ENCODE assay signal across 1 cellular context in the genomic region with DNA sequence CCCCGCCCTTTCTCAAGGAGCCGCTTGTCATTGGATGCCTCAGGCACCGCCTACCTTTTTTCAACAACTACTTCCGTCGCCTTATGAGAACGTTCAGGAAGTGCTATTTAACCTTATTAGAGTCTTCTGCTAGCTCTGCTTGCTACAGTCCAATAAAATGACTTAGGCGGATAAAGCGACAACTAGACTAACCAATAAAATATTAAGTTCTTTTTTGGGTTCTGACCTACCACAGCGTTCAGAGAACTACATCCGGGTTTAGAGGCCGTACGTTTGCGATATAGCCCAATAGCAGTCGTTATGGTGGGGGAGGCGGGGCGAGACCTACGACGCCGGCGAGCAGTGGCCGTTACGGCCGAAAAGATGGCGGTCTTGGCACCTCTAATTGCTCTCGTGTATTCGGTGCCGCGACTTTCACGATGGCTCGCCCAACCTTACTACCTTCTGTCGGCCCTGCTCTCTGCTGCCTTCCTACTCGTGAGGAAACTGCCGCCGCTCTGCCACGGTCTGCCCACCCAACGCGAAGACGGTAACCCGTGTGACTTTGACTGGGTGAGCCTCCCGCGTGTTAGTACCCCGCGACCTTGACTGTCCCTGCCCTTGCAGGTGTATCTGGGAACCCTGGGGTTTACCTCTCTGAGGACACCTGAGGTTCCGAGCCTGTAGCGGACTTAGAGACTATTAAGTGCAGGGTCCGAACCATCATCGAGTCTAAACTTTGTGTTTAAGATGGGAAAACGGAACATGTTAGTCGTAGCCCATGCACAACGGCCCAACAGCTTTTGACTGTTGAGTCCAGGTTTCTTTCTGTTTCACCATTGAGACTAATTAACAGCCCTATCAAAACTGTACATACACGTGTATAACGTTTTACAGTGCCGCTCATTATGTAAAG.
TF ChIP-seq lines count a peak whose summit lies in the region.

A gene with protein sequence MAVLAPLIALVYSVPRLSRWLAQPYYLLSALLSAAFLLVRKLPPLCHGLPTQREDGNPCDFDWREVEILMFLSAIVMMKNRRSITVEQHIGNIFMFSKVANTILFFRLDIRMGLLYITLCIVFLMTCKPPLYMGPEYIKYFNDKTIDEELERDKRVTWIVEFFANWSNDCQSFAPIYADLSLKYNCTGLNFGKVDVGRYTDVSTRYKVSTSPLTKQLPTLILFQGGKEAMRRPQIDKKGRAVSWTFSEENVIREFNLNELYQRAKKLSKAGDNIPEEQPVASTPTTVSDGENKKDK (plus strand): TSS at position 338 of the 895 bp plus-strand sequence. CDS start 26 bp downstream, at position 364.

TF ChIP-seq in WTC11, 78 proteins besides CTCF, POLR2A, EP300 and RAD21 (continued from another document and continues in another):
- TF ChIP-seq, protein P1, sequence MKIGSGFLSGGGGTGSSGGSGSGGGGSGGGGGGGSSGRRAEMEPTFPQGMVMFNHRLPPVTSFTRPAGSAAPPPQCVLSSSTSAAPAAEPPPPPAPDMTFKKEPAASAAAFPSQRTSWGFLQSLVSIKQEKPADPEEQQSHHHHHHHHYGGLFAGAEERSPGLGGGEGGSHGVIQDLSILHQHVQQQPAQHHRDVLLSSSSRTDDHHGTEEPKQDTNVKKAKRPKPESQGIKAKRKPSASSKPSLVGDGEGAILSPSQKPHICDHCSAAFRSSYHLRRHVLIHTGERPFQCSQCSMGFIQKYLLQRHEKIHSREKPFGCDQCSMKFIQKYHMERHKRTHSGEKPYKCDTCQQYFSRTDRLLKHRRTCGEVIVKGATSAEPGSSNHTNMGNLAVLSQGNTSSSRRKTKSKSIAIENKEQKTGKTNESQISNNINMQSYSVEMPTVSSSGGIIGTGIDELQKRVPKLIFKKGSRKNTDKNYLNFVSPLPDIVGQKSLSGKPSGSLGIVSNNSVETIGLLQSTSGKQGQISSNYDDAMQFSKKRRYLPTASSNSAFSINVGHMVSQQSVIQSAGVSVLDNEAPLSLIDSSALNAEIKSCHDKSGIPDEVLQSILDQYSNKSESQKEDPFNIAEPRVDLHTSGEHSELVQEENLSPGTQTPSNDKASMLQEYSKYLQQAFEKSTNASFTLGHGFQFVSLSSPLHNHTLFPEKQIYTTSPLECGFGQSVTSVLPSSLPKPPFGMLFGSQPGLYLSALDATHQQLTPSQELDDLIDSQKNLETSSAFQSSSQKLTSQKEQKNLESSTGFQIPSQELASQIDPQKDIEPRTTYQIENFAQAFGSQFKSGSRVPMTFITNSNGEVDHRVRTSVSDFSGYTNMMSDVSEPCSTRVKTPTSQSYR (CRISPR knock-in tag; IDR thresholded peaks at IDR 0.05): 0 out of 2 replicates have a peak, but pooled peaks have one; percentile 61
- TF ChIP-seq, protein P2, sequence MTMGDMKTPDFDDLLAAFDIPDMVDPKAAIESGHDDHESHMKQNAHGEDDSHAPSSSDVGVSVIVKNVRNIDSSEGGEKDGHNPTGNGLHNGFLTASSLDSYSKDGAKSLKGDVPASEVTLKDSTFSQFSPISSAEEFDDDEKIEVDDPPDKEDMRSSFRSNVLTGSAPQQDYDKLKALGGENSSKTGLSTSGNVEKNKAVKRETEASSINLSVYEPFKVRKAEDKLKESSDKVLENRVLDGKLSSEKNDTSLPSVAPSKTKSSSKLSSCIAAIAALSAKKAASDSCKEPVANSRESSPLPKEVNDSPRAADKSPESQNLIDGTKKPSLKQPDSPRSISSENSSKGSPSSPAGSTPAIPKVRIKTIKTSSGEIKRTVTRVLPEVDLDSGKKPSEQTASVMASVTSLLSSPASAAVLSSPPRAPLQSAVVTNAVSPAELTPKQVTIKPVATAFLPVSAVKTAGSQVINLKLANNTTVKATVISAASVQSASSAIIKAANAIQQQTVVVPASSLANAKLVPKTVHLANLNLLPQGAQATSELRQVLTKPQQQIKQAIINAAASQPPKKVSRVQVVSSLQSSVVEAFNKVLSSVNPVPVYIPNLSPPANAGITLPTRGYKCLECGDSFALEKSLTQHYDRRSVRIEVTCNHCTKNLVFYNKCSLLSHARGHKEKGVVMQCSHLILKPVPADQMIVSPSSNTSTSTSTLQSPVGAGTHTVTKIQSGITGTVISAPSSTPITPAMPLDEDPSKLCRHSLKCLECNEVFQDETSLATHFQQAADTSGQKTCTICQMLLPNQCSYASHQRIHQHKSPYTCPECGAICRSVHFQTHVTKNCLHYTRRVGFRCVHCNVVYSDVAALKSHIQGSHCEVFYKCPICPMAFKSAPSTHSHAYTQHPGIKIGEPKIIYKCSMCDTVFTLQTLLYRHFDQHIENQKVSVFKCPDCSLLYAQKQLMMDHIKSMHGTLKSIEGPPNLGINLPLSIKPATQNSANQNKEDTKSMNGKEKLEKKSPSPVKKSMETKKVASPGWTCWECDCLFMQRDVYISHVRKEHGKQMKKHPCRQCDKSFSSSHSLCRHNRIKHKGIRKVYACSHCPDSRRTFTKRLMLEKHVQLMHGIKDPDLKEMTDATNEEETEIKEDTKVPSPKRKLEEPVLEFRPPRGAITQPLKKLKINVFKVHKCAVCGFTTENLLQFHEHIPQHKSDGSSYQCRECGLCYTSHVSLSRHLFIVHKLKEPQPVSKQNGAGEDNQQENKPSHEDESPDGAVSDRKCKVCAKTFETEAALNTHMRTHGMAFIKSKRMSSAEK (CRISPR knock-in tag; IDR thresholded peaks at IDR 0.05; ENCODE audit: borderline replicate concordance): no peak
- TF ChIP-seq NR2C2 (CRISPR knock-in tag; IDR thresholded peaks at IDR 0.05) (peak; percentile 71; the same call in 1 of the 2 replicates), ETV6 (CRISPR knock-in tag; IDR thresholded peaks at IDR 0.05) (peak; percentile 73; the same call in 1 of the 2 replicates), GTF2I (CRISPR knock-in tag; conservative IDR thresholded peaks at IDR 0.05) (no peak), TEAD4 (CRISPR knock-in tag; IDR thresholded peaks at IDR 0.05) (no peak), HMGA2 (CRISPR knock-in tag; IDR thresholded peaks at IDR 0.05) (no peak), NR1H2 (CRISPR knock-in tag; IDR thresholded peaks at IDR 0.05) (no peak), NFATC4 (CRISPR knock-in tag; IDR thresholded peaks at IDR 0.05) (no peak), SMAD3 (CRISPR knock-in tag; IDR thresholded peaks at IDR 0.05; ENCODE audit: borderline replicate concordance) (no peak; the same call in 1 of the 2 replicates), CREM (CRISPR knock-in tag; IDR thresholded peaks at IDR 0.05) (peak; percentile 89), FOXK1 (CRISPR knock-in tag; IDR thresholded peaks at IDR 0.05) (0 out of 2 replicates have a peak, but pooled peaks have one; percentile 7), GABPB1 (CRISPR knock-in tag; IDR thresholded peaks at IDR 0.05) (no peak), ELF4 (CRISPR knock-in tag; IDR thresholded peaks at IDR 0.05; ENCODE audit: low read depth) (no peak)
- TF ChIP-seq, protein P3, sequence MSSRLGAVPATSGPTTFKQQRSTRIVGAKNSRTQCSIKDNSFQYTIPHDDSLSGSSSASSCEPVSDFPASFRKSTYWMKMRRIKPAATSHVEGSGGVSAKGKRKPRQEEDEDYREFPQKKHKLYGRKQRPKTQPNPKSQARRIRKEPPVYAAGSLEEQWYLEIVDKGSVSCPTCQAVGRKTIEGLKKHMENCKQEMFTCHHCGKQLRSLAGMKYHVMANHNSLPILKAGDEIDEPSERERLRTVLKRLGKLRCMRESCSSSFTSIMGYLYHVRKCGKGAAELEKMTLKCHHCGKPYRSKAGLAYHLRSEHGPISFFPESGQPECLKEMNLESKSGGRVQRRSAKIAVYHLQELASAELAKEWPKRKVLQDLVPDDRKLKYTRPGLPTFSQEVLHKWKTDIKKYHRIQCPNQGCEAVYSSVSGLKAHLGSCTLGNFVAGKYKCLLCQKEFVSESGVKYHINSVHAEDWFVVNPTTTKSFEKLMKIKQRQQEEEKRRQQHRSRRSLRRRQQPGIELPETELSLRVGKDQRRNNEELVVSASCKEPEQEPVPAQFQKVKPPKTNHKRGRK (CRISPR knock-in tag; IDR thresholded peaks at IDR 0.05; ENCODE audit: borderline replicate concordance): no peak
- TF ChIP-seq, protein P4, sequence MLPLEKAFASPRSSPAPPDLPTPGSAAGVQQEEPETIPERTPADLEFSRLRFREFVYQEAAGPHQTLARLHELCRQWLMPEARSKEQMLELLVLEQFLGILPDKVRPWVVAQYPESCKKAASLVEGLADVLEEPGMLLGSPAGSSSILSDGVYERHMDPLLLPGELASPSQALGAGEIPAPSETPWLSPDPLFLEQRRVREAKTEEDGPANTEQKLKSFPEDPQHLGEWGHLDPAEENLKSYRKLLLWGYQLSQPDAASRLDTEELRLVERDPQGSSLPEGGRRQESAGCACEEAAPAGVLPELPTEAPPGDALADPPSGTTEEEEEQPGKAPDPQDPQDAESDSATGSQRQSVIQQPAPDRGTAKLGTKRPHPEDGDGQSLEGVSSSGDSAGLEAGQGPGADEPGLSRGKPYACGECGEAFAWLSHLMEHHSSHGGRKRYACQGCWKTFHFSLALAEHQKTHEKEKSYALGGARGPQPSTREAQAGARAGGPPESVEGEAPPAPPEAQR (CRISPR knock-in tag; IDR thresholded peaks at IDR 0.05): no peak
- TF ChIP-seq, protein P5, sequence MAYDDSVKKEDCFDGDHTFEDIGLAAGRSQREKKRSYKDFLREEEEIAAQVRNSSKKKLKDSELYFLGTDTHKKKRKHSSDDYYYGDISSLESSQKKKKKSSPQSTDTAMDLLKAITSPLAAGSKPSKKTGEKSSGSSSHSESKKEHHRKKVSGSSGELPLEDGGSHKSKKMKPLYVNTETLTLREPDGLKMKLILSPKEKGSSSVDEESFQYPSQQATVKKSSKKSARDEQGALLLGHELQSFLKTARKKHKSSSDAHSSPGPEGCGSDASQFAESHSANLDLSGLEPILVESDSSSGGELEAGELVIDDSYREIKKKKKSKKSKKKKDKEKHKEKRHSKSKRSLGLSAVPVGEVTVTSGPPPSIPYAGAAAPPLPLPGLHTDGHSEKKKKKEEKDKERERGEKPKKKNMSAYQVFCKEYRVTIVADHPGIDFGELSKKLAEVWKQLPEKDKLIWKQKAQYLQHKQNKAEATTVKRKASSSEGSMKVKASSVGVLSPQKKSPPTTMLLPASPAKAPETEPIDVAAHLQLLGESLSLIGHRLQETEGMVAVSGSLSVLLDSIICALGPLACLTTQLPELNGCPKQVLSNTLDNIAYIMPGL (CRISPR knock-in tag; IDR thresholded peaks at IDR 0.05): peak; percentile 66; the same call in 1 of the 2 replicates
- TF ChIP-seq, protein P6, sequence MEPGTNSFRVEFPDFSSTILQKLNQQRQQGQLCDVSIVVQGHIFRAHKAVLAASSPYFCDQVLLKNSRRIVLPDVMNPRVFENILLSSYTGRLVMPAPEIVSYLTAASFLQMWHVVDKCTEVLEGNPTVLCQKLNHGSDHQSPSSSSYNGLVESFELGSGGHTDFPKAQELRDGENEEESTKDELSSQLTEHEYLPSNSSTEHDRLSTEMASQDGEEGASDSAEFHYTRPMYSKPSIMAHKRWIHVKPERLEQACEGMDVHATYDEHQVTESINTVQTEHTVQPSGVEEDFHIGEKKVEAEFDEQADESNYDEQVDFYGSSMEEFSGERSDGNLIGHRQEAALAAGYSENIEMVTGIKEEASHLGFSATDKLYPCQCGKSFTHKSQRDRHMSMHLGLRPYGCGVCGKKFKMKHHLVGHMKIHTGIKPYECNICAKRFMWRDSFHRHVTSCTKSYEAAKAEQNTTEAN (CRISPR knock-in tag; IDR thresholded peaks at IDR 0.05): 0 out of 2 replicates have a peak, but pooled peaks have one; percentile 22
- TF ChIP-seq, protein P7, sequence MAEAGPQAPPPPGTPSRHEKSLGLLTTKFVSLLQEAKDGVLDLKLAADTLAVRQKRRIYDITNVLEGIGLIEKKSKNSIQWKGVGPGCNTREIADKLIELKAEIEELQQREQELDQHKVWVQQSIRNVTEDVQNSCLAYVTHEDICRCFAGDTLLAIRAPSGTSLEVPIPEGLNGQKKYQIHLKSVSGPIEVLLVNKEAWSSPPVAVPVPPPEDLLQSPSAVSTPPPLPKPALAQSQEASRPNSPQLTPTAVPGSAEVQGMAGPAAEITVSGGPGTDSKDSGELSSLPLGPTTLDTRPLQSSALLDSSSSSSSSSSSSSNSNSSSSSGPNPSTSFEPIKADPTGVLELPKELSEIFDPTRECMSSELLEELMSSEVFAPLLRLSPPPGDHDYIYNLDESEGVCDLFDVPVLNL (CRISPR knock-in tag; IDR thresholded peaks at IDR 0.05; ENCODE audit: borderline replicate concordance, low read depth): no peak
- TF ChIP-seq, protein P8, sequence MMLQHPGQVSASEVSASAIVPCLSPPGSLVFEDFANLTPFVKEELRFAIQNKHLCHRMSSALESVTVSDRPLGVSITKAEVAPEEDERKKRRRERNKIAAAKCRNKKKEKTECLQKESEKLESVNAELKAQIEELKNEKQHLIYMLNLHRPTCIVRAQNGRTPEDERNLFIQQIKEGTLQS (CRISPR knock-in tag; conservative IDR thresholded peaks at IDR 0.05): no peak
- TF ChIP-seq, protein P9, sequence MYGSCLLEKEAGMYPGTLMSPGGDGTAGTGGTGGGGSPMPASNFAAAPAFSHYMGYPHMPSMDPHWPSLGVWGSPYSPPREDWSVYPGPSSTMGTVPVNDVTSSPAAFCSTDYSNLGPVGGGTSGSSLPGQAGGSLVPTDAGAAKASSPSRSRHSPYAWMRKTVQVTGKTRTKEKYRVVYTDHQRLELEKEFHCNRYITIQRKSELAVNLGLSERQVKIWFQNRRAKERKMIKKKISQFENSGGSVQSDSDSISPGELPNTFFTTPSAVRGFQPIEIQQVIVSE (CRISPR knock-in tag; IDR thresholded peaks at IDR 0.05; ENCODE audit: borderline replicate concordance): no peak
- TF ChIP-seq, protein P10, sequence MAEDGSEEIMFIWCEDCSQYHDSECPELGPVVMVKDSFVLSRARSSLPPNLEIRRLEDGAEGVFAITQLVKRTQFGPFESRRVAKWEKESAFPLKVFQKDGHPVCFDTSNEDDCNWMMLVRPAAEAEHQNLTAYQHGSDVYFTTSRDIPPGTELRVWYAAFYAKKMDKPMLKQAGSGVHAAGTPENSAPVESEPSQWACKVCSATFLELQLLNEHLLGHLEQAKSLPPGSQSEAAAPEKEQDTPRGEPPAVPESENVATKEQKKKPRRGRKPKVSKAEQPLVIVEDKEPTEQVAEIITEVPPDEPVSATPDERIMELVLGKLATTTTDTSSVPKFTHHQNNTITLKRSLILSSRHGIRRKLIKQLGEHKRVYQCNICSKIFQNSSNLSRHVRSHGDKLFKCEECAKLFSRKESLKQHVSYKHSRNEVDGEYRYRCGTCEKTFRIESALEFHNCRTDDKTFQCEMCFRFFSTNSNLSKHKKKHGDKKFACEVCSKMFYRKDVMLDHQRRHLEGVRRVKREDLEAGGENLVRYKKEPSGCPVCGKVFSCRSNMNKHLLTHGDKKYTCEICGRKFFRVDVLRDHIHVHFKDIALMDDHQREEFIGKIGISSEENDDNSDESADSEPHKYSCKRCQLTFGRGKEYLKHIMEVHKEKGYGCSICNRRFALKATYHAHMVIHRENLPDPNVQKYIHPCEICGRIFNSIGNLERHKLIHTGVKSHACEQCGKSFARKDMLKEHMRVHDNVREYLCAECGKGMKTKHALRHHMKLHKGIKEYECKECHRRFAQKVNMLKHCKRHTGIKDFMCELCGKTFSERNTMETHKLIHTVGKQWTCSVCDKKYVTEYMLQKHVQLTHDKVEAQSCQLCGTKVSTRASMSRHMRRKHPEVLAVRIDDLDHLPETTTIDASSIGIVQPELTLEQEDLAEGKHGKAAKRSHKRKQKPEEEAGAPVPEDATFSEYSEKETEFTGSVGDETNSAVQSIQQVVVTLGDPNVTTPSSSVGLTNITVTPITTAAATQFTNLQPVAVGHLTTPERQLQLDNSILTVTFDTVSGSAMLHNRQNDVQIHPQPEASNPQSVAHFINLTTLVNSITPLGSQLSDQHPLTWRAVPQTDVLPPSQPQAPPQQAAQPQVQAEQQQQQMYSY (CRISPR knock-in tag; IDR thresholded peaks at IDR 0.05): 0 out of 2 replicates have a peak, but pooled peaks have one; percentile 25
- TF ChIP-seq, protein P11, sequence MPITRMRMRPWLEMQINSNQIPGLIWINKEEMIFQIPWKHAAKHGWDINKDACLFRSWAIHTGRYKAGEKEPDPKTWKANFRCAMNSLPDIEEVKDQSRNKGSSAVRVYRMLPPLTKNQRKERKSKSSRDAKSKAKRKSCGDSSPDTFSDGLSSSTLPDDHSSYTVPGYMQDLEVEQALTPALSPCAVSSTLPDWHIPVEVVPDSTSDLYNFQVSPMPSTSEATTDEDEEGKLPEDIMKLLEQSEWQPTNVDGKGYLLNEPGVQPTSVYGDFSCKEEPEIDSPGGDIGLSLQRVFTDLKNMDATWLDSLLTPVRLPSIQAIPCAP (CRISPR knock-in tag; IDR thresholded peaks at IDR 0.05): 0 out of 2 replicates have a peak, but pooled peaks have one; percentile 25
